In the genomic region with DNA sequence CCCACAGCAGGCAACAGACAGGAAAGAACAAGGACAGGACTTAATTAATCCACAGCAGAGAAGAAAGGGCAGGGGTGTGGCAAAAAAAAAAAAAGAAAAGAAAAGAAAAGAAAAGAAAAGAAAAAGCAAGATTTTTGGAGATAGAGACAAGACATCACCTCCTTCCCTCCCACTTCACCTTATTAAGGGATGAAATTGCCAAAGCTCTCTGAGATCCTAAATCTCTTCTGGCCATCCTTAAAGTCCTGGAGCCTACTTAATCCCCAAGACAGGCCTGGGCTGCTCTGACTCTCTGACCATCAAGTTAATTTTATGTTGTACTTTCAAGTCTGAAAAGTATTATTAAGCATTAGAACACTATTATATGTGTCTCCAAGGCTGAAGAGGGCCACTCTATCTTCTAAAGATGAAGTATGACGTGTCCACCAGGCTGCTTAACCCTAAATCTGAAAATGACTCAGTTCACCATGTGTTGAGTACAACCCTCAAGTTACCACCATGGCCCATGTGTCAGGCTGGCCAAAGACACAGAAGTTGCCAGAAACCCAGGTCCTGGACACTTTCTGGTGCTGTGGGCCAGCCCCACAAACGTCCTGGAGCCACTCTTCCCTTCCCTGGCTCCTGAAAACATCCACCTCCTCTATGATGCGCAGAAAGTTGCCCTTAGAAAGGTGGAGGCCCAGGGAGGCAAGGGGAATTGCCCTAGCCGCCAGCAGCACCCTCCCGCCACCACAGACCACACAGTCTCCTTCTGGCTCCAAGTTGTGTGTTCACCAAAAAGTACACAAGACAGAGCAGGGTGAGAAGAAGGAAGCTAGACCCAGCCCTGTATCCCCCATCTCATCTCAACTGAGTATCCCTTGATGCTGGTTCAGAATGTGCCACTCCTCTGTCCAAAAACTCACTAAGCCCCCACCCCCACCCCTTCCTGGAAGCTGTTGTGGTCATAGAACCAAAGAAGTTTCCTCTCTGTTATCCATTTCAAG, we compare ENCODE assay signal across 8 cellular contexts. TPM values are rescaled to one million over a fixed set of nuclear protein-coding genes. Genes with fewer than 3 reads are reported as not detected.
DNase-seq lines count a peak whose midpoint lies in the region; ATAC-seq and TF ChIP-seq lines count a peak whose summit lies in the region.

No MANE protein-coding gene starts in this region.

- CTCF ChIA-PET in CD4-positive, alpha-beta memory T cell (lab: Charles Lee; ENCODE audit: partially characterized antibody): interaction anchor here (0.9 to 7.6 kb wide), 14 partner anchors 15 to 289 kb away, joined by 3 to 197 read pairs (median 8); no protein-coding TSS in a partner anchor

- peaks cover 47% of the 10 kb centered on the region for H3K4me1 ChIP-seq in CD4-positive, alpha-beta memory T cell (ENCODE audit: insufficient read depth, low read length)
- peaks cover 47% of the 10 kb centered on the region for H3K4me1 ChIP-seq in SJSA1 (replicated peaks)
- peaks cover 21% of the 10 kb centered on the region for H3K4me1 ChIP-seq in body of pancreas

- H3K36me3 Mint-ChIP-seq in CD4-positive, alpha-beta memory T cell: peaks cover 5 to 36% of the 10 kb centered on the region in 2 donors
- no peaks in the 10 kb centered on the region for H3K36me3 Mint-ChIP-seq in brain
- peaks cover 12% of the 10 kb centered on the region for H3K36me3 Mint-ChIP-seq in nephron (ENCODE audit: low read depth)

- POLR2A ChIA-PET in CD4-positive, alpha-beta memory T cell (lab: Charles Lee; ENCODE audit: partially characterized antibody): interaction anchor here (0.9 to 8.3 kb wide), 17 partner anchors 8 to 289 kb away, joined by 3 to 283 read pairs (median 8); a partner anchor contains a TSS

- peak overlapping the region; percentile 86 to 91 (median 89) for H3K4me3 Mint-ChIP-seq in CD4-positive, alpha-beta memory T cell
- H3K4me3 Mint-ChIP-seq in brain (peak overlapping the region; percentile 49 to 87 (median 75)), nephron (peak overlapping the region; percentile 72 to 84 (median 83))

- H3K9me3 ChIP-seq in CD4-positive, alpha-beta memory T cell (ENCODE audit: control insufficient read depth in 1 of 2, low read length in 2 of 2): no peaks in the 10 kb centered on the region
- H3K9me3 ChIP-seq in SJSA1 (replicated peaks): no peaks in the 10 kb centered on the region
- H3K9me3 ChIP-seq in body of pancreas: no peaks in the 10 kb centered on the region

- intact Hi-C loops in CD4-positive, alpha-beta memory T cell (cut with micrococcal nuclease): loop anchor here (5.0 to 10.0 kb wide), 3 partner anchors 61 to 661 kb away; a partner anchor contains a TSS
- intact Hi-C loops in body of pancreas (cut with DNase I): no loop called here

- H3K27ac ChIP-seq in CD4-positive, alpha-beta memory T cell (ENCODE audit: low read depth, low read length): peak overlapping the region; percentile 33
- H3K27ac ChIP-seq in SJSA1: no peak overlapping the region
- no peak overlapping the region for H3K27ac ChIP-seq in body of pancreas

- peak overlapping the region; percentile 81 to 97 (median 95) for H3K27ac Mint-ChIP-seq in CD4-positive, alpha-beta memory T cell
- H3K27ac Mint-ChIP-seq in brain (peak overlapping the region in 1 of 5 experiments; percentile 69), nephron (peak overlapping the region in 2 of 3 experiments; percentile 12 to 52)

- no peak for ATAC-seq in GM18870 (IDR thresholded peaks at IDR 0.05; ENCODE audit: unreplicated experiment)
- ATAC-seq in body of pancreas: no peak

- peaks cover 37 to 63% (median 44%) of the 10 kb centered on the region in 4 donors for H3K4me1 Mint-ChIP-seq in CD4-positive, alpha-beta memory T cell
- peaks cover 27% of the 10 kb centered on the region for H3K4me1 Mint-ChIP-seq in brain
- peaks cover 26% of the 10 kb centered on the region for H3K4me1 Mint-ChIP-seq in nephron

- H3K4me3 ChIP-seq in CD4-positive, alpha-beta memory T cell (ENCODE audit: low read length in 2 of 2): peak overlapping the region; percentile 52 to 85
- peak overlapping the region; percentile 80; the same call in 1 of the 2 replicates for H3K4me3 ChIP-seq in SJSA1
- no peak overlapping the region for H3K4me3 ChIP-seq in body of pancreas

- TF ChIP-seq POLR2A in body of pancreas (IDR thresholded peaks at IDR 0.05): no peak

- peaks cover 0 to 14% (median 0%) of the 10 kb centered on the region in 8 donors for H3K9me3 Mint-ChIP-seq in CD4-positive, alpha-beta memory T cell
- H3K9me3 Mint-ChIP-seq in brain (peaks cover 0 to 4% (median 0%) of the 10 kb centered on the region in 5 experiments), nephron (no peaks in the 10 kb centered on the region)

- H3K27me3 Mint-ChIP-seq in CD4-positive, alpha-beta memory T cell: no peaks in the 10 kb centered on the region
- H3K27me3 Mint-ChIP-seq in brain (peaks cover 39% of the 10 kb centered on the region), nephron (ENCODE audit: low read depth) (peaks cover 19% of the 10 kb centered on the region)

- H3K27me3 ChIP-seq in CD4-positive, alpha-beta memory T cell (ENCODE audit: insufficient read depth, low read length): no peaks in the 10 kb centered on the region
- H3K27me3 ChIP-seq in SJSA1 (replicated peaks) (no peaks in the 10 kb centered on the region), body of pancreas (no peaks in the 10 kb centered on the region)

- peaks cover 6% of the 10 kb centered on the region for H3K36me3 ChIP-seq in CD4-positive, alpha-beta memory T cell (ENCODE audit: insufficient read depth, low read length)
- H3K36me3 ChIP-seq in SJSA1: peaks cover 49% of the 10 kb centered on the region
- H3K36me3 ChIP-seq in body of pancreas (replicated peaks in 1 of 2; ENCODE audit: insufficient read depth in 1 of 2, low read depth in 2 of 2): no peaks in the 10 kb centered on the region

- WGBS in body of pancreas, 2 donors: 74 to 82% methylated on average over 5 of the region's 5 CpGs

- DNase-seq in CD4-positive, alpha-beta memory T cell: peak in 4 of 5 donors; percentile 39 to 81 (median 54)
- DNase-seq in SJSA1 (ENCODE audit: low read depth in 1 of 2, low spot score in 2 of 2) (no peak), DMS53 treated with DMSO at 0.1 percent for 48 hours (lab: John Stamatoyannopoulos, UW; ENCODE audit: unreplicated experiment) (no peak), Kasumi-1 (lab: John Stamatoyannopoulos, UW) (no peak), body of pancreas (no peak)

- no peak for TF ChIP-seq CTCF in brain (conservative IDR thresholded peaks at IDR 0.05)
- no peak for TF ChIP-seq CTCF in nephron (IDR thresholded peaks at IDR 0.05; ENCODE audit: unreplicated experiment in 3 of 3)
- no peak for TF ChIP-seq CTCF in body of pancreas (IDR thresholded peaks at IDR 0.05)

RNA-seq across cellular contexts. Expression of a gene that starts 2.7 kb away (rescaled TPM):
- 10 to 100 TPM; 14.7 to 16.7 TPM for total RNA-seq in CD4-positive, alpha-beta memory T cell
- polyA plus RNA-seq in CD4-positive, alpha-beta memory T cell: 10 to 100 TPM; 17.6 to 37.8 TPM
- total RNA-seq in SJSA1 (2014; rRNA removed; shearing (Covaris generic)): 8.1 and 9.0 TPM in 2 replicates
- polyA plus RNA-seq in brain (ENCODE audit: insufficient read depth, low read depth, low replicate concordance): 2.2 TPM
- total RNA-seq in body of pancreas: 1 to 10 TPM; 1.0 to 7.9 TPM

RNA-seq across cellular contexts. Expression of a gene that starts 15.8 kb away (rescaled TPM):
- not detected for total RNA-seq in CD4-positive, alpha-beta memory T cell
- not detected for polyA plus RNA-seq in CD4-positive, alpha-beta memory T cell
- total RNA-seq in SJSA1 (2014; rRNA removed; shearing (Covaris generic)): 0.31 TPM in 1 of 2 replicates, not detected in the other
- not detected for polyA plus RNA-seq in brain (ENCODE audit: insufficient read depth, low read depth, low replicate concordance)
- total RNA-seq in body of pancreas: not detected

RNA-seq across cellular contexts. Expression of a gene that starts 20.1 kb away (rescaled TPM):
- total RNA-seq in CD4-positive, alpha-beta memory T cell: not detected
- not detected for polyA plus RNA-seq in CD4-positive, alpha-beta memory T cell
- total RNA-seq in SJSA1 (2014; rRNA removed; shearing (Covaris generic)): not detected in 2 replicates
- polyA plus RNA-seq in brain (ENCODE audit: insufficient read depth, low read depth, low replicate concordance): not detected
- not detected for total RNA-seq in body of pancreas

RNA-seq across cellular contexts. Expression of a gene that starts 23.0 kb away (rescaled TPM):
- total RNA-seq in CD4-positive, alpha-beta memory T cell: not detected
- polyA plus RNA-seq in CD4-positive, alpha-beta memory T cell: not detected
- total RNA-seq in SJSA1 (2014; rRNA removed; shearing (Covaris generic)): not detected in 2 replicates
- polyA plus RNA-seq in brain (ENCODE audit: insufficient read depth, low read depth, low replicate concordance): not detected
- not detected for total RNA-seq in body of pancreas

RNA-seq across cellular contexts. Expression of a gene that starts 27.8 kb away (rescaled TPM):
- not detected for total RNA-seq in CD4-positive, alpha-beta memory T cell
- not detected for polyA plus RNA-seq in CD4-positive, alpha-beta memory T cell
- not detected in 2 replicates for total RNA-seq in SJSA1 (2014; rRNA removed; shearing (Covaris generic))
- polyA plus RNA-seq in brain (ENCODE audit: insufficient read depth, low read depth, low replicate concordance): not detected
- not detected for total RNA-seq in body of pancreas

Comparison
In these comparisons a context has a peak if more than half of its experiments do, and no peak if none do; other contexts are left out.
1. DNase-seq: peak in CD4-positive, alpha-beta memory T cell (4 of 5); none in SJSA1 (0 of 2), DMS53 treated with DMSO at 0.1 percent for 48 hours (single experiment), Kasumi-1 (0 of 2) and body of pancreas (0 of 4).
2. H3K4me3 ChIP-seq: peak in CD4-positive, alpha-beta memory T cell (2 of 2) and SJSA1 (single experiment); none in body of pancreas (0 of 2).
3. Peak in every context shown above with its lines, with median percentiles within 50 percentile points of each other: H3K4me3 Mint-ChIP-seq.